ENCODE assay signal across 8 cellular contexts in the genomic region with DNA sequence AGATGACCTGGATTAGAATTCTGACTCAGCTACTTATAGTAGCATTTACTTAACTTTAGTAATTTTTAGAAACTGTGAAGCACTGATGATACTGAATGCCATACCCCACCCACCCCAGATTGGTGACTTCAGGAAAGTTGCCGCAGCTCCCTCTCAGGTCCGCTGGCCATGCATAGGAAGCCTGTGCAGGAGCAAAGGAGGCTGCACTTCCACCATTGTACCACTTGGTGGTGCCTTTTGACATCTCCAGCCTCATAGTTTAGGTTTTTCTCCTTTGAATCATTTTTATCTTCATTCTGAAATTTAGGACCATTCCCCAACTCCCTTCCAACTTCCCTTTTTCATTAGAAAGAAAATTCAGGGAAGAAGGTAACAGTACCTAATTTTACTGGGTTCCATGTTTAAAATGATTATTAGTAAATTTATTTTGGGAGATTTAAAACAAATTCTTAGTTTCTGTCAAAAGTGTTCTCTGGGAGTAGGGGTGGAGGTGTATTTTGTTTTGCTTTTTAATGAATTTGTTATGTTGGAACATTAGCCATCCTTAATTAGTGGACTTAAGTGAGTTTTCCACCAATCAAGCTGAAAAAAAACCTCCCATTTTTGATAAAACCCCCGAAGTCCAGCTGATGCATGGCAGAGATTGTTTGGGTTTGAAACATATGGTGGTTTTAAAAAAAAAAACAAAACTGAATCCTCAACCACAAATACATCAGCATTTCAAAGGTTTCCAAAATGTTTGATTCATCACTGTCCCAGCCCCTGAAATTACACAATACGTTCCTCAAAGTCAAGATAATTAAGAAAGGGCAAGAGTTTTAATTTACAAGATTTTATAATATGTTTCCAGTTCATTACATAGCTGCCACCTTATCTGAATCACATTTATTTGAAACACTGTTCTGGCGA.
DNase-seq lines count a peak whose midpoint lies in the region; FAIRE-seq and TF ChIP-seq lines count a peak whose summit lies in the region.

No MANE protein-coding gene starts in this region.

- POLR2A ChIA-PET in HEK293T (lab: Yijun Ruan, JAX) = no interaction called here

- H3K4me3 ChIP-seq in bronchial epithelial cell (ENCODE audit: low read depth, low read length) = no peak overlapping the region

- peak; percentile 87 for TF ChIP-seq CTCF in bronchial epithelial cell (IDR thresholded peaks at IDR 0.05; ENCODE audit: insufficient read depth, low read length, severe bottlenecking)

- H3K36me3 ChIP-seq in bronchial epithelial cell (ENCODE audit: control insufficient read depth, insufficient read depth, low read length) = no peaks in the 10 kb centered on the region

- CTCF ChIA-PET in HEK293T (lab: Yijun Ruan, JAX) = interaction anchor here (0.6 to 1.4 kb wide), 7 partner anchors 9 to 503 kb away, joined by 3 to 6 read pairs (median 4); no protein-coding TSS in a partner anchor

- H3K27me3 ChIP-seq in bronchial epithelial cell (ENCODE audit: control insufficient read depth, insufficient read depth, low read length) = no peaks in the 10 kb centered on the region

- FAIRE-seq in bronchial epithelial cell (lab: Jason Lieb, UNC) = no peak

- peak; percentile 25 to 57 for DNase-seq in NCI-H446 (lab: John Stamatoyannopoulos, UW)
- DNase-seq in NCI-H446 treated with DMSO at 0.1 percent for 48 hours (lab: John Stamatoyannopoulos, UW) = no peak
- peak; percentile 69 for DNase-seq in HEK293T (ENCODE audit: extremely low spot score)
- peak; percentile 78 for DNase-seq in NAMALWA (ENCODE audit: low spot score)
- peak; percentile 3 for DNase-seq in T1000 (lab: John Stamatoyannopoulos, UW)
- DNase-seq in bronchial epithelial cell (ENCODE audit: low read depth) = peak; percentile 64
- DNase-seq in left kidney (ENCODE audit: low read depth, low spot score) = peak; percentile 75
- DNase-seq in stimulated activated CD4-positive, alpha-beta T cell treated with anti-CD3 and anti-CD28 coated beads, TNF-alpha, amount 100 ng/mL, for 48 hours (ENCODE audit: low read depth in 3 of 3) = peak; percentile 10 to 22 (median 21)

TF ChIP-seq in HEK293T, 16 proteins besides CTCF, POLR2A, EP300 and RAD21:
- no peak for TF ChIP-seq ELF4 (IDR thresholded peaks at IDR 0.05)
- no peak for TF ChIP-seq FOXK2 (IDR thresholded peaks at IDR 0.05)
- no peak for TF ChIP-seq BHLHE40 (IDR thresholded peaks at IDR 0.05; ENCODE audit: borderline replicate concordance)
- TF ChIP-seq NFRKB (IDR thresholded peaks at IDR 0.05) = no peak
- no peak for TF ChIP-seq FOXM1 (IDR thresholded peaks at IDR 0.05; ENCODE audit: borderline replicate concordance)
- no peak for TF ChIP-seq CTBP1 (IDR thresholded peaks at IDR 0.05; ENCODE audit: borderline replicate concordance)
- TF ChIP-seq SUZ12 (IDR thresholded peaks at IDR 0.05) = no peak
- TF ChIP-seq ZNF384 (IDR thresholded peaks at IDR 0.05) = no peak
- no peak for TF ChIP-seq LEF1 (IDR thresholded peaks at IDR 0.05; ENCODE audit: borderline replicate concordance)
- TF ChIP-seq HDGF (IDR thresholded peaks at IDR 0.05; ENCODE audit: borderline replicate concordance) = no peak
- no peak for TF ChIP-seq L3MBTL2 (conservative IDR thresholded peaks at IDR 0.05)
- TF ChIP-seq PKNOX1 (IDR thresholded peaks at IDR 0.05) = no peak
- TF ChIP-seq SP1 (IDR thresholded peaks at IDR 0.05) = no peak
- no peak for TF ChIP-seq FOXA1 (IDR thresholded peaks at IDR 0.05)
- no peak for TF ChIP-seq ARNT (IDR thresholded peaks at IDR 0.05)
- TF ChIP-seq TARDBP (IDR thresholded peaks at IDR 0.05) = no peak
TF ChIP-seq in HEK293T: peak in this region for 0.
